8 cellular contexts compared by ENCODE assay signal in the genomic region with DNA sequence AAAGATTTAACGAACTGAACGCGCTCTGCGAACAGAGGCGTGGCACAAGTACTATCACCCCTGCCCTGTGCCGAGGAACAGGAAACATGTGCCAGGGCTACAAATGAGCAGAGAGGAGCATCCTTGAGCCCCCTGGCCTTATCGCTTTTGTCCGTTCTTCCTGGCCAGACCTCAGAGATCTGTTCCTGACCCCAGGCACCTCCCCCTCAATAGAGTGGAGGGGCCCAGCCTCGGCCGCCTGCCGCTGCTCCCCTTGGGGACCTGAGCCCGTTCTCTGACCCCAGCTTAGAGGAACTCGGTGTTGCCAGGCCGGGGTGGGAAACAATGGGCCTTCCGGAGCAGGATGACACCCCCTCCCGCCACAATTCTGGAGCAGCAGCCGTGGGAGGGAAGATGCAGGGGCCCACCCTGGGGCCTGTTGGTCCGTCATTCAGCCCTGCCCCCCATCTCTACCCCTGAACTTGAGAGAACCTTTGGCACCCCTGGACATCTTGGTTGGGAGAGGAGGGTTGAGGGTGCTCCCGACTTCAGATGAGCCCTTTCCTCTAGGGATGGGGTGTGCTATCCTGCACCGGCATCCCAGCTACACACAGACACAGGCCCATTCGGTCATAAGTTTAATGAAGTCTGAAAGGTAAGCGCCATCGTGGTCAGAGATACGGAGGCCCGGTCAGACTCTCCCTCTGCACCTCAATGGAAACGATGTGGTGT. TPM values are rescaled to one million over a fixed set of nuclear protein-coding genes. Genes with fewer than 3 reads are reported as not detected.
DNase-seq lines count a peak whose midpoint lies in the region; ATAC-seq and TF ChIP-seq lines count a peak whose summit lies in the region.

No MANE protein-coding gene starts in this region.

- H3K9me3 ChIP-seq in HCT116 (ENCODE audit: control insufficient read depth in 1 of 2, insufficient read depth in 1 of 2, low read depth in 1 of 2, low read length in 2 of 2), result no peaks in the 10 kb centered on the region
- peaks cover 4% of the 10 kb centered on the region for H3K9me3 ChIP-seq in trophoblast cell (ENCODE audit: insufficient read depth, low read depth, low read length)

- H4K20me1 ChIP-seq in HCT116 (ENCODE audit: insufficient read depth), result no peaks in the 10 kb centered on the region

- no peak overlapping the region for H3K18ac ChIP-seq in trophoblast cell (ENCODE audit: low read length)

- WGBS in trophoblast cell (ENCODE audit: extremely low coverage, insufficient coverage, insufficient read length), result no CpG with 5 or more reads among the region's 26 CpGs

- peaks cover 43% of the 10 kb centered on the region for H3K79me2 ChIP-seq in HCT116 (ENCODE audit: insufficient read depth, low read length)
- H3K79me2 ChIP-seq in trophoblast cell (ENCODE audit: control insufficient read depth, insufficient read depth, low read length, poor library complexity), result peaks cover 2% of the 10 kb centered on the region

- POLR2A ChIA-PET in HCT116 (lab: Charles Lee), result interaction anchor here (0.6 to 2.6 kb wide), 11 partner anchors 12 to 530 kb away, joined by 3 to 45 read pairs (median 4); a partner anchor contains a TSS

- no peaks in the 10 kb centered on the region for H3K9me2 ChIP-seq in HCT116 (ENCODE audit: insufficient read depth)

- H2BK12ac ChIP-seq in trophoblast cell (ENCODE audit: low read length), result no peak overlapping the region

- H3K27me3 ChIP-seq in HCT116 (ENCODE audit: insufficient read depth, low read length) (no peaks in the 10 kb centered on the region), trophoblast cell (ENCODE audit: insufficient read depth, low read length) (no peaks in the 10 kb centered on the region)

- H3K4ac ChIP-seq in trophoblast cell (ENCODE audit: low read depth, low read length), result peak overlapping the region; percentile 17

- DNase-seq in AG20443 (ENCODE audit: low spot score) (peak; percentile 15), HCT116 (ENCODE audit: low read depth, low spot score) (no peak), UCSD-AML1 (lab: John Stamatoyannopoulos, UW; ENCODE audit: unreplicated experiment) (peak; percentile 73), fibroblast of mammary gland (ENCODE audit: low read depth) (peak; percentile 57), trophoblast cell (no peak), NCI-H2227 (lab: John Stamatoyannopoulos, UW; ENCODE audit: unreplicated experiment) (no peak), SKM-1 treated with dmso at 0.1 percent for 144 hours (lab: John Stamatoyannopoulos, UW; ENCODE audit: unreplicated experiment) (no peak)

- TF ChIP-seq CTCF in HCT116 (IDR thresholded peaks at IDR 0.05 in 2 of 3, conservative IDR thresholded peaks at IDR 0.05 in 1 of 3; ENCODE audit: borderline replicate concordance in 1 of 3, insufficient read depth in 1 of 3, low read depth in 2 of 3, low read length in 2 of 3) (no peak), fibroblast of mammary gland (conservative IDR thresholded peaks at IDR 0.05; ENCODE audit: control insufficient read depth, insufficient read depth, low read depth, low read length) (no peak)

- H2AFZ ChIP-seq in HCT116 (ENCODE audit: low read depth, low read length, poor library complexity, severe bottlenecking) (no peak overlapping the region), trophoblast cell (ENCODE audit: insufficient read depth, low read length, poor library complexity) (peak overlapping the region; percentile 3)

- TF ChIP-seq RAD21 in HCT116 (IDR thresholded peaks at IDR 0.05; ENCODE audit: low read depth), result no peak

- ATAC-seq in HCT116, result no peak
- ATAC-seq in GM19463 (IDR thresholded peaks at IDR 0.05; ENCODE audit: unreplicated experiment), result no peak

- H3K79me1 ChIP-seq in trophoblast cell (ENCODE audit: low read length), result peaks cover 19% of the 10 kb centered on the region

- no peak overlapping the region for H3K23ac ChIP-seq in trophoblast cell (ENCODE audit: low read length)

- H3K4me3 ChIP-seq in HCT116 (replicated peaks in 1 of 2; ENCODE audit: low read depth in 1 of 2, low read length in 2 of 2) (peak overlapping the region; percentile 67 to 94), fibroblast of mammary gland (ENCODE audit: control insufficient read depth, low read depth, low read length) (peak overlapping the region; percentile 88), trophoblast cell (ENCODE audit: low read depth, low read length) (peak overlapping the region; percentile 34)

- H2BK120ac ChIP-seq in trophoblast cell (ENCODE audit: insufficient read depth, low read length, poor library complexity), result no peak overlapping the region

- intact Hi-C loops in HCT116 (cut with micrococcal nuclease), result loop anchor here (2.0 kb wide), 1 partner anchor 21 kb away; a partner anchor contains a TSS

- peak overlapping the region; percentile 48 for H4K91ac ChIP-seq in trophoblast cell (ENCODE audit: low read depth, low read length)

- BruUV-seq in HCT116 (replicated peaks; lab: Mats Ljungman, UMichigan), result no TSS peak

- peak overlapping the region; percentile 40 for H4K8ac ChIP-seq in trophoblast cell (ENCODE audit: low read depth, low read length)

- H2BK5ac ChIP-seq in trophoblast cell (ENCODE audit: low read depth, low read length, poor library complexity), result peak overlapping the region; percentile 14

- no peak overlapping the region for H4K12ac ChIP-seq in trophoblast cell (ENCODE audit: low read depth, low read length)

- peak overlapping the region; percentile 92 for H3K27ac ChIP-seq in HCT116 (ENCODE audit: low read depth, low read length)
- H3K27ac ChIP-seq in trophoblast cell (ENCODE audit: low read depth, low read length), result peak overlapping the region; percentile 97

- H3K4me1 ChIP-seq in HCT116 (ENCODE audit: control insufficient read depth in 1 of 2, insufficient read depth in 2 of 2, low read length in 2 of 2) (peaks cover 10 to 35% of the 10 kb centered on the region in 2 experiments; a peak in 3 of 4 replicates), trophoblast cell (ENCODE audit: control insufficient read depth in 1 of 2, insufficient read depth in 2 of 2, low read length in 2 of 2) (peaks cover 18 to 37% of the 10 kb centered on the region in 2 experiments)

- RAD21 ChIA-PET in HCT116 (lab: Charles Lee; ENCODE audit: low non-redundant PET in 1 of 2, low total read pairs in 2 of 2, uncharacterized antibody in 2 of 2, unreplicated experiment in 2 of 2), result interaction anchor here (0.5 to 1.7 kb wide), 4 partner anchors 21 to 31 kb away, joined by 3 to 6 read pairs (median 5); no protein-coding TSS in a partner anchor

- TF ChIP-seq POLR2A in HCT116 (IDR thresholded peaks at IDR 0.05; ENCODE audit: borderline replicate concordance, extremely low read depth, insufficient read depth, insufficient read length), result no peak

- H3K14ac ChIP-seq in trophoblast cell (ENCODE audit: low read length), result peak overlapping the region; percentile 12

- CTCF ChIA-PET in HCT116 (lab: Charles Lee), result interaction anchor here (0.8 to 1.7 kb wide), 10 partner anchors 11 to 201 kb away, joined by 3 to 12 read pairs (median 6); a partner anchor contains a TSS

- H3K36me3 ChIP-seq in HCT116 (ENCODE audit: control insufficient read depth in 1 of 2, insufficient read depth in 2 of 2, low read length in 2 of 2) (peaks cover 4 to 30% of the 10 kb centered on the region in 2 experiments; a peak in 2 of 4 replicates), trophoblast cell (ENCODE audit: control insufficient read depth in 1 of 2, insufficient read depth in 2 of 2, low read length in 2 of 2) (peaks cover 34 to 35% of the 10 kb centered on the region in 2 experiments)

- peak overlapping the region; percentile 99 for H3K4me2 ChIP-seq in HCT116 (ENCODE audit: low read length)
- peak overlapping the region; percentile 78 for H3K4me2 ChIP-seq in trophoblast cell (ENCODE audit: low read length)

- peak overlapping the region; percentile 93 for H3K9ac ChIP-seq in HCT116 (ENCODE audit: low read length)
- peak overlapping the region; percentile 41 for H3K9ac ChIP-seq in trophoblast cell (ENCODE audit: low read length)

- no peak overlapping the region for H2AK5ac ChIP-seq in trophoblast cell (ENCODE audit: low read length)

TF ChIP-seq in HCT116, 20 proteins besides CTCF, POLR2A, EP300 and RAD21:
- TF ChIP-seq, protein P1, sequence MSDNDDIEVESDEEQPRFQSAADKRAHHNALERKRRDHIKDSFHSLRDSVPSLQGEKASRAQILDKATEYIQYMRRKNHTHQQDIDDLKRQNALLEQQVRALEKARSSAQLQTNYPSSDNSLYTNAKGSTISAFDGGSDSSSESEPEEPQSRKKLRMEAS (IDR thresholded peaks at IDR 0.05), result peak; percentile 61; the same call in 1 of the 2 replicates
- no peak for TF ChIP-seq SP1 (IDR thresholded peaks at IDR 0.05; ENCODE audit: low read depth)
- peak; percentile 33 for TF ChIP-seq POLR2AphosphoS5 (IDR thresholded peaks at IDR 0.05; ENCODE audit: low read depth, low read length)

RNA-seq across cellular contexts. Expression of a gene that starts 1.1 kb away (rescaled TPM):
- 103 TPM for total RNA-seq in HCT116 (2021; ENCODE audit: unreplicated experiment)
- 148 and 157 TPM in 2 replicates for polyA plus RNA-seq in HCT116 (2012)
- 73.2 and 77.1 TPM in 2 replicates for polyA plus RNA-seq in trophoblast cell (2013)

RNA-seq across cellular contexts. Expression of a gene that starts 1.4 kb away (rescaled TPM):
- total RNA-seq in HCT116 (2021; ENCODE audit: unreplicated experiment), result 2.8 TPM
- polyA plus RNA-seq in HCT116 (2012), result 0.82 and 1.8 TPM in 2 replicates
- 23.8 and 25.6 TPM in 2 replicates for polyA plus RNA-seq in trophoblast cell (2013)

RNA-seq across cellular contexts. Expression of a gene that starts 1.6 kb away (rescaled TPM):
- 21.5 TPM for total RNA-seq in HCT116 (2021; ENCODE audit: unreplicated experiment)
- 16.0 and 17.9 TPM in 2 replicates for polyA plus RNA-seq in HCT116 (2012)
- polyA plus RNA-seq in trophoblast cell (2013), result 5.2 and 5.7 TPM in 2 replicates

RNA-seq across cellular contexts. Expression of a gene that starts 22.2 kb away (rescaled TPM):
- 42.1 TPM for total RNA-seq in HCT116 (2021; ENCODE audit: unreplicated experiment)
- polyA plus RNA-seq in HCT116 (2012), result 21.0 and 26.5 TPM in 2 replicates
- 34.8 and 36.0 TPM in 2 replicates for polyA plus RNA-seq in trophoblast cell (2013)

RNA-seq across cellular contexts. Expression of a gene that starts 32.4 kb away (rescaled TPM):
- total RNA-seq in HCT116 (2021; ENCODE audit: unreplicated experiment), result 54.8 TPM
- 54.9 and 63.8 TPM in 2 replicates for polyA plus RNA-seq in HCT116 (2012)
- polyA plus RNA-seq in trophoblast cell (2013), result 38.1 and 38.8 TPM in 2 replicates

Comparison
In these comparisons a context has a peak if more than half of its experiments do, and no peak if none do; other contexts are left out.
1. DNase-seq: peak in AG20443 (single experiment), UCSD-AML1 (single experiment) and fibroblast of mammary gland (single experiment); none in HCT116 (single experiment), trophoblast cell (0 of 2), NCI-H2227 (single experiment) and SKM-1 treated with dmso at 0.1 percent for 144 hours (single experiment).
2. H3K4me3 ChIP-seq: peak in every context shown above with its lines; median percentile 88 in fibroblast of mammary gland; 80 in HCT116; 34 in trophoblast cell.